ENCODE assay signal across 9 cellular contexts in the genomic region with DNA sequence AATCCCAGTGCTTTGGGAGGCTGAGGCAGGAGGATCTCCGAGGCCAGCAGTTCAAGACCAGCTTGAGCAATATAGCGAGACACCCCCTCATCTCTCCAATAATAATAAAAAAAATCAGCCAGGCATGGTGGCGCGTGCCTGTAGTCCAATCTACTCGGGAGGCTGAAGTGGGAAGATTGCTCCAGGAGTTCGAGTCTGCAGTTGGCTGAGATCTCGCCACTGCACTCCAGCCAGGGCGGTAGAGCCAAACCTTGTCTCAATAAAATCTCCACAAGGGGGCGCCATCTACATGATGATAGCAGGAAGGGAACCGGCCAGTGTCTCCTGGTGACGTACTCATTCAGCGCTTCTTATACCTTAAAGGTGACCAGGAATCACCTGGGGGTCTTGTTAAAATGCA. TPM values are rescaled to one million over a fixed set of nuclear protein-coding genes. Genes with fewer than 3 reads are reported as not detected.
DNase-seq lines count a peak whose midpoint lies in the region; ATAC-seq and TF ChIP-seq lines count a peak whose summit lies in the region.
"Had no signal": no experiment of that assay in that cellular context is flagged by ENCODE, and none has a peak within 500 bp of the region (broad histone marks: within the 10 kb centered on the region; RNA-seq: fewer than 3 reads in every experiment).

No MANE protein-coding gene starts in this region.

- H3K9me3 ChIP-seq in DOHH2 (ENCODE audit: control insufficient read depth, insufficient read depth, low read length) (no peaks in the 10 kb centered on the region), Panc1 (ENCODE audit: control insufficient read depth, insufficient read depth, low read depth, low read length) (no peaks in the 10 kb centered on the region), neural cell (ENCODE audit: low read length) (no peaks in the 10 kb centered on the region)

- H4K20me1 ChIP-seq in DOHH2 (ENCODE audit: control insufficient read depth, insufficient read depth, low read depth, low read length) (no peaks in the 10 kb centered on the region), neural cell (ENCODE audit: insufficient read depth) (no peaks in the 10 kb centered on the region)

- in situ Hi-C loops in Panc1 (cut with HindIII; ENCODE audit: low pct_unique_long_range_greater_than_20kb, low sequenced_read_pairs), result no loop called here

- POLR2A ChIA-PET in Panc1 (lab: Charles Lee), result interaction anchor here (0.6 kb wide), 1 partner anchor 54 kb away, joined by 3 read pairs; no protein-coding TSS in a partner anchor

- no peaks in the 10 kb centered on the region for H3K9me3 Mint-ChIP-seq in activated T-cell treated with anti-CD3 and anti-CD28 coated beads, Interleukin-2, amount 50 U/mL, for 4 hours
- H3K9me3 Mint-ChIP-seq: activated naive CD4-positive, alpha-beta T cell treated with anti-CD3 and anti-CD28 coated beads, Interleukin-2, amount 50 U/mL, for 24 hours had no signal

- H3K4me3 ChIP-seq in DOHH2 (ENCODE audit: low read length) (no peak overlapping the region), LNCaP clone FGC (ENCODE audit: low read depth, low read length) (no peak overlapping the region), Panc1 (ENCODE audit: low read depth in 2 of 2, low read length in 2 of 2) (no peak overlapping the region), fibroblast of mammary gland (ENCODE audit: control insufficient read depth, low read depth, low read length) (no peak overlapping the region), neural cell (ENCODE audit: low read length) (no peak overlapping the region)

- H3K9me2 ChIP-seq in DOHH2 (replicated peaks; ENCODE audit: control insufficient read depth, low read length) (no peaks in the 10 kb centered on the region), neural cell (ENCODE audit: insufficient read depth, low read length) (no peaks in the 10 kb centered on the region)

- H3K36me3 Mint-ChIP-seq in activated T-cell treated with anti-CD3 and anti-CD28 coated beads, Interleukin-2, amount 50 U/mL, for 4 hours (ENCODE audit: insufficient read depth), result no peaks in the 10 kb centered on the region
- H3K36me3 Mint-ChIP-seq: activated naive CD4-positive, alpha-beta T cell treated with anti-CD3 and anti-CD28 coated beads, Interleukin-2, amount 50 U/mL, for 24 hours had no signal

- no peaks in the 10 kb centered on the region for H3K27me3 Mint-ChIP-seq in activated T-cell treated with anti-CD3 and anti-CD28 coated beads, Interleukin-2, amount 50 U/mL, for 4 hours (ENCODE audit: low read depth)
- H3K27me3 Mint-ChIP-seq: activated naive CD4-positive, alpha-beta T cell treated with anti-CD3 and anti-CD28 coated beads, Interleukin-2, amount 50 U/mL, for 24 hours had no signal

- H3K4me1 ChIP-seq in DOHH2 (ENCODE audit: control insufficient read depth, low read length), result peaks cover 79% of the 10 kb centered on the region
- H3K4me1 ChIP-seq in Panc1 (ENCODE audit: control insufficient read depth, insufficient read depth, low read length), result no peaks in the 10 kb centered on the region

- peak overlapping the region; percentile 51 for H3K4me2 ChIP-seq in DOHH2 (ENCODE audit: low read length)
- no peak overlapping the region for H3K4me2 ChIP-seq in neural cell (ENCODE audit: low read length)

- H3K27ac ChIP-seq in DOHH2 (ENCODE audit: low read depth, low read length) (0 out of 2 replicates have a peak overlapping the region, but pooled peaks have one; percentile 28), Panc1 (ENCODE audit: low read length) (no peak overlapping the region), neural cell (ENCODE audit: low read length) (no peak overlapping the region)

- ATAC-seq in Panc1 (peak; percentile 97), HG03159 (IDR thresholded peaks at IDR 0.05; ENCODE audit: unreplicated experiment) (no peak)
- peak; percentile 91 to 96 for ATAC-seq in activated T-cell treated with anti-CD3 and anti-CD28 coated beads, Interleukin-2, amount 50 U/mL, for 4 hours

- no TSS peak for BruUV-seq in Panc1 (replicated peaks; lab: Mats Ljungman, UMichigan)

- peak; percentile 82 for TF ChIP-seq RAD21 in neural cell (conservative IDR thresholded peaks at IDR 0.05)

- peaks cover 12% of the 10 kb centered on the region for H3F3A ChIP-seq in DOHH2 (ENCODE audit: control insufficient read depth, insufficient read depth)
- no peaks in the 10 kb centered on the region for H3F3A ChIP-seq in neural cell (ENCODE audit: insufficient read depth, low read length, poor library complexity, severe bottlenecking)

- peak; percentile 79 for TF ChIP-seq CTCF in DOHH2 (IDR thresholded peaks at IDR 0.05; ENCODE audit: low read depth, low read length, poor library complexity, severe bottlenecking)
- peak; percentile 55 for TF ChIP-seq CTCF in LNCaP clone FGC (IDR thresholded peaks at IDR 0.05; ENCODE audit: control insufficient read depth, extremely low read depth, insufficient read depth)
- TF ChIP-seq CTCF in Panc1 (IDR thresholded peaks at IDR 0.05), result peak; percentile 77; the same call in 1 of the 2 replicates
- peak; percentile 71 for TF ChIP-seq CTCF in fibroblast of mammary gland (conservative IDR thresholded peaks at IDR 0.05; ENCODE audit: control insufficient read depth, insufficient read depth, low read depth, low read length)
- peak; percentile 84 for TF ChIP-seq CTCF in neural cell (IDR thresholded peaks at IDR 0.05; ENCODE audit: poor library complexity, severe bottlenecking)

- peaks cover 2% of the 10 kb centered on the region for H3K4me1 Mint-ChIP-seq in activated T-cell treated with anti-CD3 and anti-CD28 coated beads, Interleukin-2, amount 50 U/mL, for 4 hours (ENCODE audit: low read depth)

- H3K36me3 ChIP-seq in DOHH2 (ENCODE audit: control insufficient read depth, low read length) (no peaks in the 10 kb centered on the region), Panc1 (ENCODE audit: control insufficient read depth, insufficient read depth, low read length) (no peaks in the 10 kb centered on the region), neural cell (ENCODE audit: insufficient read depth, low read length) (no peaks in the 10 kb centered on the region)

- H3K79me2 ChIP-seq in DOHH2 (ENCODE audit: control insufficient read depth, low read length) (no peaks in the 10 kb centered on the region), neural cell (replicated peaks; ENCODE audit: insufficient read depth, low read length) (no peaks in the 10 kb centered on the region)

- CTCF ChIA-PET in Panc1 (lab: Charles Lee), result interaction anchor here (0.6 to 1.0 kb wide), 3 partner anchors 19 to 55 kb away, joined by 3 to 5 read pairs (median 3); no protein-coding TSS in a partner anchor

- no peak for TF ChIP-seq EP300 in neural cell (conservative IDR thresholded peaks at IDR 0.05; ENCODE audit: poor library complexity, severe bottlenecking)

- no peak overlapping the region for H3K9ac ChIP-seq in neural cell (ENCODE audit: low read length)

- H3K27me3 ChIP-seq in DOHH2 (ENCODE audit: control insufficient read depth, low read length) (no peaks in the 10 kb centered on the region), Panc1 (ENCODE audit: control insufficient read depth, insufficient read depth, low read length) (no peaks in the 10 kb centered on the region), neural cell (ENCODE audit: insufficient read depth, low read depth, low read length) (no peaks in the 10 kb centered on the region)

- intact Hi-C loops in Panc1 (cut with micrococcal nuclease; ENCODE audit: unreplicated experiment), result loop anchor here (10.0 kb wide), 1 partner anchor 99 kb away; no protein-coding TSS in a partner anchor

- no peak overlapping the region for H3K4me3 Mint-ChIP-seq in activated T-cell treated with anti-CD3 and anti-CD28 coated beads, Interleukin-2, amount 50 U/mL, for 4 hours

- DNase-seq in LNCaP clone FGC (ENCODE audit: low read depth) (peak; percentile 32), Panc1 (ENCODE audit: low read depth, low spot score) (peak; percentile 17), fibroblast of mammary gland (ENCODE audit: low read depth) (peak; percentile 78), stromal cell of bone marrow (ENCODE audit: low read depth) (peak; percentile 55)
- DNase-seq in activated T-cell treated with anti-CD3 and anti-CD28 coated beads, Interleukin-2, amount 50 U/mL, for 4 hours, result peak; percentile 72

- no peak overlapping the region for H2AFZ ChIP-seq in neural cell (ENCODE audit: low read depth, low read length)

TF ChIP-seq in neural cell, 6 proteins besides CTCF, POLR2A, EP300 and RAD21 (continues in another document):
- TF ChIP-seq MXI1 (conservative IDR thresholded peaks at IDR 0.05; ENCODE audit: poor library complexity, severe bottlenecking) (no peak), EZH2 (IDR thresholded peaks at IDR 0.05; ENCODE audit: borderline replicate concordance, insufficient read depth, low read length, poor library complexity, severe bottlenecking) (no peak), SMC3 (conservative IDR thresholded peaks at IDR 0.05; ENCODE audit: poor library complexity) (peak; percentile 79), TAF1 (IDR thresholded peaks at IDR 0.05; ENCODE audit: low read depth) (no peak), POLR2AphosphoS5 (IDR thresholded peaks at IDR 0.05) (no peak)

RNA-seq across cellular contexts. Expression of gene C5AR1, which starts 13.6 kb away (rescaled TPM):
- total RNA-seq in Panc1 (2021; ENCODE audit: unreplicated experiment), result 2.7 TPM
- 0.73 TPM for polyA plus RNA-seq in Panc1 (2012; ENCODE audit: insufficient read length)
- under 1 TPM; 0.63 to 0.83 (median 0.68) TPM for total RNA-seq in activated T-cell treated with anti-CD3 and anti-CD28 coated beads, Interleukin-2, amount 50 U/mL, for 4 hours
- not detected in 2 replicates for polyA plus RNA-seq in neural cell
- polyA minus RNA-seq in neural cell, result 0.24 TPM in 1 of 2 replicates, not detected in the other

RNA-seq across cellular contexts. Expression of gene INAFM1, which starts 21.4 kb away (rescaled TPM):
- total RNA-seq in Panc1 (2021; ENCODE audit: unreplicated experiment), result 13.1 TPM
- 23.1 TPM for polyA plus RNA-seq in Panc1 (2012; ENCODE audit: insufficient read length)
- 10 to 100 TPM in 2 of 3 donors, 1 to 10 TPM in 1; 9.9 to 10.1 (median 10.0) TPM for total RNA-seq in activated T-cell treated with anti-CD3 and anti-CD28 coated beads, Interleukin-2, amount 50 U/mL, for 4 hours
- polyA plus RNA-seq in neural cell, result 6.6 and 11.5 TPM in 2 replicates
- polyA minus RNA-seq in neural cell, result 3.4 and 3.7 TPM in 2 replicates

RNA-seq across cellular contexts. Expression of gene C5AR2, which starts 35.9 kb away (rescaled TPM):
- total RNA-seq in Panc1 (2021; ENCODE audit: unreplicated experiment), result 0.03 TPM
- polyA plus RNA-seq in Panc1 (2012; ENCODE audit: insufficient read length), result 0.36 TPM
- total RNA-seq in activated T-cell treated with anti-CD3 and anti-CD28 coated beads, Interleukin-2, amount 50 U/mL, for 4 hours, result not detected
- polyA plus RNA-seq in neural cell, result not detected in 2 replicates
- not detected in 2 replicates for polyA minus RNA-seq in neural cell

RNA-seq across cellular contexts. Expression of gene CCDC9, which starts 39.7 kb away (rescaled TPM):
- 29.2 TPM for total RNA-seq in Panc1 (2021; ENCODE audit: unreplicated experiment)
- polyA plus RNA-seq in Panc1 (2012; ENCODE audit: insufficient read length), result 31.2 TPM
- total RNA-seq in activated T-cell treated with anti-CD3 and anti-CD28 coated beads, Interleukin-2, amount 50 U/mL, for 4 hours, result 10 to 100 TPM; 24.0 to 34.5 (median 30.4) TPM
- 2.1 and 5.3 TPM in 2 replicates for polyA plus RNA-seq in neural cell
- 3.7 and 5.2 TPM in 2 replicates for polyA minus RNA-seq in neural cell

RNA-seq across cellular contexts. Expression of gene DHX34, which starts 53.1 kb away (rescaled TPM):
- 29.2 TPM for total RNA-seq in Panc1 (2021; ENCODE audit: unreplicated experiment)
- polyA plus RNA-seq in Panc1 (2012; ENCODE audit: insufficient read length), result 26.8 TPM
- total RNA-seq in activated T-cell treated with anti-CD3 and anti-CD28 coated beads, Interleukin-2, amount 50 U/mL, for 4 hours, result 10 to 100 TPM; 38.1 to 41.0 (median 38.6) TPM
- polyA plus RNA-seq in neural cell, result 11.7 and 14.8 TPM in 2 replicates
- 22.9 and 24.1 TPM in 2 replicates for polyA minus RNA-seq in neural cell

Comparison
In these comparisons a context has a peak if more than half of its experiments do, and no peak if none do; other contexts are left out.
1. DNase-seq: peak in every context shown above with its lines; median percentile 78 in fibroblast of mammary gland; 72 in activated T-cell treated with anti-CD3 and anti-CD28 coated beads, Interleukin-2, amount 50 U/mL, for 4 hours; 55 in stromal cell of bone marrow; 32 in LNCaP clone FGC; 17 in Panc1.